Comparison of ENCODE assay signal across 8 cellular contexts in genomic region chr5:181167814-181168488, GRCh38. TPM values are rescaled to one million over a fixed set of nuclear protein-coding genes. Genes with fewer than 3 reads are reported as not detected.
DNase-seq lines count a peak whose midpoint lies in the region; ATAC-seq and TF ChIP-seq lines count a peak whose summit lies in the region.

No MANE protein-coding gene starts in this region.

- peak; percentile 48 for TF ChIP-seq CTCF in AG04450 (IDR thresholded peaks at IDR 0.05; ENCODE audit: low read depth, low read length)
- peak; percentile 40 for TF ChIP-seq CTCF in GM10248 (IDR thresholded peaks at IDR 0.05; ENCODE audit: control extremely low read depth, extremely low read depth, low read depth, missing control alignments)
- TF ChIP-seq CTCF in OCI-LY1 (IDR thresholded peaks at IDR 0.05; ENCODE audit: low read length), result peak; percentile 87
- peak; percentile 23 to 35 for TF ChIP-seq CTCF in fibroblast of lung (conservative IDR thresholded peaks at IDR 0.05 in 1 of 2, IDR thresholded peaks at IDR 0.05 in 1 of 2; ENCODE audit: low read depth in 1 of 2, low read length in 2 of 2)

- H3K4me2 ChIP-seq in OCI-LY1 (ENCODE audit: low read length), result peak overlapping the region; percentile 63
- H3K4me2 ChIP-seq in fibroblast of lung (ENCODE audit: extremely low read depth, insufficient read depth, low read length), result no peak overlapping the region

- no peak overlapping the region for H3K27ac ChIP-seq in AG04450 (ENCODE audit: low read depth, low read length)
- peak overlapping the region; percentile 84 for H3K27ac ChIP-seq in OCI-LY1 (ENCODE audit: low read depth, low read length, poor library complexity, severe bottlenecking)
- H3K27ac ChIP-seq in fibroblast of lung (ENCODE audit: insufficient read depth, low read length), result no peak overlapping the region

- H3K36me3 ChIP-seq in OCI-LY1 (ENCODE audit: insufficient read depth, low read length) (no peaks in the 10 kb centered on the region), fibroblast of lung (ENCODE audit: control insufficient read depth, insufficient read depth, low read length) (no peaks in the 10 kb centered on the region)

- H3K9me2 ChIP-seq in OCI-LY1 (ENCODE audit: low read depth, low read length), result no peaks in the 10 kb centered on the region

- POLR2A ChIA-PET in AG04450 (lab: Yijun Ruan, JAX) (no interaction called here), GM10248 (lab: Yijun Ruan, JAX) (no interaction called here)

- H3K4me3 ChIP-seq in AG04450 (ENCODE audit: low read depth, low read length) (no peak overlapping the region), OCI-LY1 (ENCODE audit: low read depth, low read length, poor library complexity, severe bottlenecking) (peak overlapping the region; percentile 56), fibroblast of lung (replicated peaks in 1 of 4; ENCODE audit: control extremely low read depth in 1 of 4, insufficient read depth in 1 of 4, low read depth in 3 of 4, low read length in 4 of 4) (no peak overlapping the region)

- no peaks in the 10 kb centered on the region for H4K20me1 ChIP-seq in OCI-LY1 (ENCODE audit: insufficient read depth, low read length)
- H4K20me1 ChIP-seq in fibroblast of lung (ENCODE audit: control insufficient read depth, extremely low read depth, insufficient read depth, low read length), result no peaks in the 10 kb centered on the region

- intact Hi-C loops in posterior cingulate gyrus (cut with DNase I), result no loop called here

- H3K4me1 ChIP-seq in OCI-LY1 (ENCODE audit: insufficient read depth, low read length, severe bottlenecking) (peaks cover 81% of the 10 kb centered on the region), fibroblast of lung (ENCODE audit: control insufficient read depth, extremely low read depth, insufficient read depth, low read length) (peaks cover 4% of the 10 kb centered on the region)

- H3K9me3 ChIP-seq in AG04450 (ENCODE audit: control insufficient read depth, insufficient read depth, low read length), result no peaks in the 10 kb centered on the region; the same call in 1 of the 2 replicates
- H3K9me3 ChIP-seq in OCI-LY1 (ENCODE audit: low read length), result no peaks in the 10 kb centered on the region
- no peaks in the 10 kb centered on the region for H3K9me3 ChIP-seq in fibroblast of lung (ENCODE audit: control insufficient read depth, insufficient read depth, low read depth, low read length)

- ATAC-seq in GM21526 (IDR thresholded peaks at IDR 0.05; ENCODE audit: low FRiP score, unreplicated experiment), result no peak
- ATAC-seq in GM19395 (IDR thresholded peaks at IDR 0.05; ENCODE audit: unreplicated experiment), result no peak
- ATAC-seq in HG03521 (IDR thresholded peaks at IDR 0.05; ENCODE audit: unreplicated experiment), result no peak

- DNase-seq in AG04450 (ENCODE audit: low read depth, low spot score), result no peak
- DNase-seq in GM10248 (ENCODE audit: extremely low spot score), result no peak
- DNase-seq in fibroblast of lung (ENCODE audit: low read depth in 2 of 2), result no peak
- DNase-seq in posterior cingulate gyrus, result no peak

- CTCF ChIA-PET in AG04450 (lab: Charles Lee) (interaction anchor here (0.5 to 1.9 kb wide), 5 partner anchors 10 to 88 kb away, joined by 3 to 7 read pairs (median 4); no protein-coding TSS in a partner anchor), GM10248 (lab: Yijun Ruan, JAX) (interaction anchor here (0.8 to 5.9 kb wide), 12 partner anchors 9 to 383 kb away, joined by 3 to 27 read pairs (median 4); no protein-coding TSS in a partner anchor)

- no peaks in the 10 kb centered on the region for H3K79me2 ChIP-seq in OCI-LY1 (ENCODE audit: insufficient read depth, low read length)
- no peaks in the 10 kb centered on the region for H3K79me2 ChIP-seq in fibroblast of lung (ENCODE audit: control insufficient read depth, insufficient read depth, low read length)

- H2AFZ ChIP-seq in OCI-LY1 (ENCODE audit: low read length) (no peak overlapping the region), fibroblast of lung (ENCODE audit: low read length) (no peak overlapping the region)

- H3K9ac ChIP-seq in OCI-LY1 (ENCODE audit: low read length), result peak overlapping the region; percentile 12; the same call in 1 of the 2 replicates
- H3K9ac ChIP-seq in fibroblast of lung (ENCODE audit: insufficient read depth, low read length), result no peak overlapping the region

- H3K27me3 ChIP-seq in AG04450 (ENCODE audit: control insufficient read depth, insufficient read depth, low read length), result peaks cover 5% of the 10 kb centered on the region
- no peaks in the 10 kb centered on the region for H3K27me3 ChIP-seq in OCI-LY1 (ENCODE audit: insufficient read depth, low read length)
- H3K27me3 ChIP-seq in fibroblast of lung (ENCODE audit: control insufficient read depth, insufficient read depth, low read length), result no peaks in the 10 kb centered on the region

- peaks cover 5% of the 10 kb centered on the region; the same call in 1 of the 2 replicates for H3F3A ChIP-seq in OCI-LY1 (ENCODE audit: insufficient read depth, low read length)

RNA-seq across cellular contexts. Expression of gene OR2V2, which starts 20.6 kb away (rescaled TPM):
- polyA plus RNA-seq in AG04450 (2011; rRNA removed) (not detected in 2 replicates), fibroblast of lung (not detected in 2 replicates)
- polyA minus RNA-seq in AG04450 (2011; rRNA and poly(A)+ RNA removed), result not detected in 2 replicates
- not detected in 2 replicates for total RNA-seq in fibroblast of lung
- not detected in 2 replicates for polyA plus RNA-seq in fibroblast of lung (2012)
- not detected in 2 replicates for polyA minus RNA-seq in fibroblast of lung (ENCODE audit: low replicate concordance)

RNA-seq across cellular contexts. Expression of gene OR2V1, which starts 37.0 kb away (rescaled TPM):
- polyA plus RNA-seq in AG04450 (2011; rRNA removed) (not detected in 2 replicates), fibroblast of lung (not detected in 2 replicates)
- polyA minus RNA-seq in AG04450 (2011; rRNA and poly(A)+ RNA removed), result not detected in 2 replicates
- total RNA-seq in fibroblast of lung, result not detected in 2 replicates
- not detected in 2 replicates for polyA plus RNA-seq in fibroblast of lung (2012)
- polyA minus RNA-seq in fibroblast of lung (ENCODE audit: low replicate concordance), result not detected in 2 replicates

RNA-seq across cellular contexts. Expression of gene TRIM7, which starts 37.0 kb away (rescaled TPM):
- polyA plus RNA-seq in AG04450 (2011; rRNA removed) (0.66 and 1.1 TPM in 2 replicates), fibroblast of lung (4.7 and 6.9 TPM in 2 replicates)
- polyA minus RNA-seq in AG04450 (2011; rRNA and poly(A)+ RNA removed), result 0.17 and 0.18 TPM in 2 replicates
- 2.3 and 7.3 TPM in 2 replicates for total RNA-seq in fibroblast of lung
- 6.2 and 7.8 TPM in 2 replicates for polyA plus RNA-seq in fibroblast of lung (2012)
- polyA minus RNA-seq in fibroblast of lung (ENCODE audit: low replicate concordance), result 0.55 and 1.9 TPM in 2 replicates

RNA-seq across cellular contexts. Expression of gene TRIM41, which starts 55.1 kb away (rescaled TPM):
- polyA plus RNA-seq in AG04450 (2011; rRNA removed) (11.5 and 12.3 TPM in 2 replicates), fibroblast of lung (8.3 and 11.0 TPM in 2 replicates)
- 10.3 and 10.5 TPM in 2 replicates for polyA minus RNA-seq in AG04450 (2011; rRNA and poly(A)+ RNA removed)
- 13.9 and 17.0 TPM in 2 replicates for total RNA-seq in fibroblast of lung
- polyA plus RNA-seq in fibroblast of lung (2012), result 15.1 and 19.1 TPM in 2 replicates
- polyA minus RNA-seq in fibroblast of lung (ENCODE audit: low replicate concordance), result 10.5 and 10.8 TPM in 2 replicates

Comparison
In these comparisons a context has a peak if more than half of its experiments do, and no peak if none do; other contexts are left out.
1. CTCF ChIP-seq: peak in every context shown above with its lines; median percentile 87 in OCI-LY1; 48 in AG04450; 40 in GM10248; 29 in fibroblast of lung.